ENCODE assay signal across 13 cellular contexts in genomic region chr11:86588566-86589090, GRCh38.
DNase-seq lines count a peak whose midpoint lies in the region; FAIRE-seq and TF ChIP-seq lines count a peak whose summit lies in the region.
"Had no signal": no experiment of that assay in that cellular context is flagged by ENCODE, and none has a peak within 500 bp of the region (broad histone marks: within the 10 kb centered on the region; RNA-seq: fewer than 3 reads in every experiment).

No MANE protein-coding gene starts in this region.

- TF ChIP-seq EP300 in Ishikawa (IDR thresholded peaks at IDR 0.05; ENCODE audit: borderline replicate concordance): peak; percentile 92

- TF ChIP-seq RAD21 in Ishikawa (IDR thresholded peaks at IDR 0.05; ENCODE audit: low read depth): peak; percentile 29; the same call in 1 of the 2 replicates

- H3K9ac ChIP-seq in iPS-18a (ENCODE audit: low read length): no peak overlapping the region
- no peak overlapping the region for H3K9ac ChIP-seq in subcutaneous abdominal adipose tissue (ENCODE audit: low read length in 5 of 5)

- H3K36me3 ChIP-seq in iPS-18a (ENCODE audit: control insufficient read depth, low read depth, low read length) (no peaks in the 10 kb centered on the region), subcutaneous abdominal adipose tissue (ENCODE audit: control insufficient read depth in 5 of 5, insufficient read depth in 5 of 5, low read length in 5 of 5) (no peaks in the 10 kb centered on the region)
- H3K36me3 ChIP-seq: pancreas, suprapubic skin had no signal

- no peaks in the 10 kb centered on the region for H3K9me3 ChIP-seq in iPS-18a (ENCODE audit: control insufficient read depth, low read depth, low read length)
- H3K9me3 ChIP-seq in subcutaneous abdominal adipose tissue (ENCODE audit: control insufficient read depth in 5 of 5, low read length in 5 of 5): no peaks in the 10 kb centered on the region
- H3K9me3 ChIP-seq: pancreas, suprapubic skin had no signal

- H3K27ac ChIP-seq in iPS-18a (ENCODE audit: low read length): peak overlapping the region; percentile 17
- H3K27ac ChIP-seq in subcutaneous abdominal adipose tissue (ENCODE audit: low read depth, low read length): peak overlapping the region; percentile 3
- H3K27ac ChIP-seq: epithelial cell of prostate, pancreas, suprapubic skin had no signal

- H3K27me3 ChIP-seq in iPS-18a (ENCODE audit: control insufficient read depth, insufficient read depth, low read length): no peaks in the 10 kb centered on the region
- no peaks in the 10 kb centered on the region for H3K27me3 ChIP-seq in subcutaneous abdominal adipose tissue (ENCODE audit: control insufficient read depth in 5 of 5, insufficient read depth in 4 of 5, low read length in 5 of 5)
- H3K27me3 ChIP-seq: pancreas, suprapubic skin had no signal

- DNase-seq in NCI-H69 (lab: John Stamatoyannopoulos, UW) (peak; percentile 97), EL (no peak), frontal cortex (ENCODE audit: low spot score in 2 of 2) (no peak)
- DNase-seq in activated T-cell treated with anti-CD3 and anti-CD28 coated beads, Interleukin-2, amount 50 U/mL, for 48 hours: no peak
- DNase-seq: activated CD8-positive, alpha-beta memory T cell treated with anti-CD3 and anti-CD28 coated beads, Interleukin-2, amount 10 ng/mL, durations not matched to agents 7 days and 5 days; DND-41; pancreas had no signal

- no peak for FAIRE-seq in frontal cortex (lab: Jason Lieb, UNC)
- FAIRE-seq: K562, pancreas had no signal

- H3K4me1 ChIP-seq in iPS-18a (ENCODE audit: control insufficient read depth, low read depth, low read length) (peaks cover 37% of the 10 kb centered on the region), subcutaneous abdominal adipose tissue (ENCODE audit: control insufficient read depth in 5 of 5, insufficient read depth in 5 of 5, low read length in 5 of 5) (peaks cover 7 to 28% (median 9%) of the 10 kb centered on the region in 5 donors)

- H3K4me3 ChIP-seq in iPS-18a (ENCODE audit: low read length) (no peak overlapping the region), subcutaneous abdominal adipose tissue (ENCODE audit: low read depth in 1 of 5, low read length in 5 of 5) (no peak overlapping the region)
- H3K4me3 ChIP-seq: K562, pancreas, suprapubic skin had no signal

TF ChIP-seq in Ishikawa, 13 proteins besides CTCF, POLR2A, EP300 and RAD21:
- TF ChIP-seq TAF1 (IDR thresholded peaks at IDR 0.05; ENCODE audit: low read depth) (no peak), CREB1 (IDR thresholded peaks at IDR 0.05; ENCODE audit: low read depth) (no peak), ZBTB7A (IDR thresholded peaks at IDR 0.05; ENCODE audit: low read depth) (no peak), USF1 (IDR thresholded peaks at IDR 0.05) (no peak), TEAD4 (IDR thresholded peaks at IDR 0.05) (peak; percentile 93), NFIC (IDR thresholded peaks at IDR 0.05) (peak; percentile 61), YY1 (IDR thresholded peaks at IDR 0.05; ENCODE audit: low read depth) (peak; percentile 66), CEBPB (IDR thresholded peaks at IDR 0.05) (no peak; the same call in 1 of the 2 replicates), MAX (IDR thresholded peaks at IDR 0.05) (peak; percentile 86), TCF12 (IDR thresholded peaks at IDR 0.05; ENCODE audit: low read depth) (peak; percentile 89), REST (IDR thresholded peaks at IDR 0.05; ENCODE audit: low read depth) (no peak), EGR1 (IDR thresholded peaks at IDR 0.05) (no peak), FOXM1 (IDR thresholded peaks at IDR 0.05; ENCODE audit: borderline replicate concordance, low read depth) (peak; percentile 82)
